Comparison of ENCODE assay signal across 8 cellular contexts in the genomic region with DNA sequence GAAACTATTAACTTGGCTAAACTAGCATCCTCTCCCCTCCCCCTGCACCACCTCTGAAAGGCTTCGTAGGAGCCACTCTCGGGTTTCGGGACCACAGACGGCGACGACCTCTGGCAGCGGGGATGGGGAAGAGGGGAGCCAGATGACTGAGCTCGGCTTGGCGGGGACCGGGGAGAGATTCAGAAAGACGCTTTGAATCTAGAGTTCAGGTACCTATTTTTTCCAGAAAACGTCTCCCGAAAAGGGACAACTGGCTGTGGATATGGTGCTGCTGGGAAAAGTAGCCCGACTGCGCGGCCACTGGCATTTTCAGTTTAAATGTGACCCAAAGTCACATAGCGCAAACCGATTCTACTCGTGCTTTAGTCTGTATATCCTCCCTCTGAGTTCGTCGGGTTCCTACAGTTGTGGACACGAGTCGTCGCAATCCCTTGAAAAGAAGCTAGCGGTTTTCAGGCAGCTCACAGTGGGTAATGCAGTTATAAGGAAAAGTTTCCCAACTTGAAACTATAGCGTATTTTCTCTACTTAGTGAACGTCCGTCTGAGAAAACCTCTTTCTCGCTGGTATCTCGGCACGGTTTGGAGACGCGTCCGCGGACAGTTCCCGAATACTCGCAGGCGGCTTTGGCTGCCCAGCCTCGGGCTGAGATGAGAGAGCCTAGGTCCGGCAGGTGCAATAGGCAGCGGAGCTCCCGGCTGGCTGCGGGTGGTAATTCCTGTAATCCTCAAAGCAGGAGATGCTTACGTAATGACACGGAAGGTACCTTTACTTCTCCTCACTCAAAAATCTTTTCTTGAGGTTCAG. TPM values are rescaled to one million over a fixed set of nuclear protein-coding genes. Genes with fewer than 3 reads are reported as not detected.
DNase-seq lines count a peak whose midpoint lies in the region; ATAC-seq and TF ChIP-seq lines count a peak whose summit lies in the region.

No MANE protein-coding gene starts in this region.

- H4K91ac ChIP-seq in trophoblast cell (ENCODE audit: low read depth, low read length) = no peak overlapping the region

- H3K4me2 ChIP-seq in KMS-11 (peak overlapping the region; percentile 74), trophoblast cell (ENCODE audit: low read length) (peak overlapping the region; percentile 99)

- peak overlapping the region; percentile 95 for H3K4me3 Mint-ChIP-seq in Calu3 (ENCODE audit: low read depth, unreplicated experiment)
- H3K4me3 Mint-ChIP-seq in activated naive CD8-positive, alpha-beta T cell = peak overlapping the region; percentile 51

- peak; percentile 25 for DNase-seq in Calu3
- DNase-seq in left ventricle myocardium inferior = peak; percentile 21
- peak; percentile 75 to 84 for DNase-seq in trophoblast cell
- no peak for DNase-seq in cortex of kidney (lab: John Stamatoyannopoulos, UW)

- H2AK5ac ChIP-seq in trophoblast cell (ENCODE audit: low read length) = no peak overlapping the region

- no peaks in the 10 kb centered on the region for H4K20me1 ChIP-seq in KMS-11 (ENCODE audit: insufficient read depth)

- H3K27me3 ChIP-seq in KMS-11 (ENCODE audit: insufficient read depth, low read depth) (no peaks in the 10 kb centered on the region), left ventricle myocardium inferior (ENCODE audit: low read depth) (peaks cover 32% of the 10 kb centered on the region), trophoblast cell (ENCODE audit: insufficient read depth, low read length) (peaks cover 22% of the 10 kb centered on the region)

- H3K27me3 Mint-ChIP-seq in Calu3 (ENCODE audit: unreplicated experiment) = peaks cover 14% of the 10 kb centered on the region
- peaks cover 54% of the 10 kb centered on the region for H3K27me3 Mint-ChIP-seq in activated naive CD8-positive, alpha-beta T cell

- H3K4me3 ChIP-seq in KMS-11 (IDR thresholded peaks at IDR 0.05; ENCODE audit: insufficient read depth, low read depth, low read length) = peak overlapping the region; percentile 86
- peak overlapping the region; percentile 90 for H3K4me3 ChIP-seq in left ventricle myocardium inferior
- H3K4me3 ChIP-seq in trophoblast cell (ENCODE audit: low read depth, low read length) = no peak overlapping the region

- H4K8ac ChIP-seq in trophoblast cell (ENCODE audit: low read depth, low read length) = no peak overlapping the region

- H2BK120ac ChIP-seq in trophoblast cell (ENCODE audit: insufficient read depth, low read length, poor library complexity) = no peak overlapping the region

- H3K18ac ChIP-seq in trophoblast cell (ENCODE audit: low read length) = no peak overlapping the region

- no peaks in the 10 kb centered on the region for H3K36me3 ChIP-seq in KMS-11 (ENCODE audit: insufficient read depth)
- no peaks in the 10 kb centered on the region for H3K36me3 ChIP-seq in left ventricle myocardium inferior
- no peaks in the 10 kb centered on the region for H3K36me3 ChIP-seq in trophoblast cell (ENCODE audit: control insufficient read depth in 1 of 2, insufficient read depth in 2 of 2, low read length in 2 of 2)

- H3K4me1 Mint-ChIP-seq in Calu3 (ENCODE audit: low read depth, unreplicated experiment) = no peaks in the 10 kb centered on the region
- H3K4me1 Mint-ChIP-seq in activated naive CD8-positive, alpha-beta T cell (ENCODE audit: low read depth) = peaks cover 20% of the 10 kb centered on the region

- no peak for ATAC-seq in GM21786 (IDR thresholded peaks at IDR 0.05; ENCODE audit: unreplicated experiment)
- ATAC-seq in HG03025 (IDR thresholded peaks at IDR 0.05; ENCODE audit: low FRiP score, unreplicated experiment) = no peak

- intact Hi-C loops in Calu3 (cut with micrococcal nuclease; ENCODE audit: unreplicated experiment) (loop anchor here (5.0 kb wide), 1 partner anchor 183 kb away; no protein-coding TSS in a partner anchor), left ventricle myocardium inferior (cut with micrococcal nuclease) (loop anchor here (5.0 kb wide), 1 partner anchor 533 kb away; no protein-coding TSS in a partner anchor)

- no peak overlapping the region for H3K23ac ChIP-seq in trophoblast cell (ENCODE audit: low read length)

- H3K79me2 ChIP-seq in KMS-11 (ENCODE audit: insufficient read depth, low read depth) = peaks cover 5% of the 10 kb centered on the region; the same call in 1 of the 2 replicates
- no peaks in the 10 kb centered on the region for H3K79me2 ChIP-seq in trophoblast cell (ENCODE audit: control insufficient read depth, insufficient read depth, low read length, poor library complexity)

- H3K9me3 Mint-ChIP-seq in Calu3 (ENCODE audit: low read depth, unreplicated experiment) = no peaks in the 10 kb centered on the region
- no peaks in the 10 kb centered on the region for H3K9me3 Mint-ChIP-seq in activated naive CD8-positive, alpha-beta T cell (ENCODE audit: low read depth)

- CTCF ChIA-PET in Calu3 (lab: Charles Lee) = interaction anchor here (0.7 to 1.8 kb wide), 3 partner anchors 60 to 356 kb away, joined by 3 to 10 read pairs (median 3); no protein-coding TSS in a partner anchor

- no CpG with 5 or more reads among the region's 45 CpGs for WGBS in trophoblast cell (ENCODE audit: extremely low coverage, insufficient coverage, insufficient read length)

- H2BK5ac ChIP-seq in trophoblast cell (ENCODE audit: low read depth, low read length, poor library complexity) = no peak overlapping the region

- H3K9me3 ChIP-seq in left ventricle myocardium inferior (replicated peaks) = no peaks in the 10 kb centered on the region
- no peaks in the 10 kb centered on the region for H3K9me3 ChIP-seq in trophoblast cell (ENCODE audit: insufficient read depth, low read depth, low read length)

- H3K36me3 Mint-ChIP-seq in Calu3 (ENCODE audit: insufficient read depth, unreplicated experiment) = peaks cover 18% of the 10 kb centered on the region
- H3K36me3 Mint-ChIP-seq in activated naive CD8-positive, alpha-beta T cell = no peaks in the 10 kb centered on the region

- BruUV-seq in Calu3 (replicated peaks; lab: Mats Ljungman, UMichigan) = TSS peak; percentile 27

- H2AFZ ChIP-seq in KMS-11 (ENCODE audit: low read depth) (peak overlapping the region; percentile 99), trophoblast cell (ENCODE audit: insufficient read depth, low read length, poor library complexity) (no peak overlapping the region)

- no peak overlapping the region for H3K27ac Mint-ChIP-seq in Calu3 (ENCODE audit: unreplicated experiment)
- H3K27ac Mint-ChIP-seq in activated naive CD8-positive, alpha-beta T cell = no peak overlapping the region

- no peaks in the 10 kb centered on the region for H3K79me1 ChIP-seq in trophoblast cell (ENCODE audit: low read length)

- peak overlapping the region; percentile 84 for H3K9ac ChIP-seq in KMS-11
- no peak overlapping the region for H3K9ac ChIP-seq in trophoblast cell (ENCODE audit: low read length)

- TF ChIP-seq CTCF in Calu3 (IDR thresholded peaks at IDR 0.05; ENCODE audit: unreplicated experiment) (no peak), KMS-11 (conservative IDR thresholded peaks at IDR 0.05; ENCODE audit: low read depth, low read length) (no peak), left ventricle myocardium inferior (IDR thresholded peaks at IDR 0.05; ENCODE audit: borderline replicate concordance) (no peak)

- H3K14ac ChIP-seq in trophoblast cell (ENCODE audit: low read length) = no peak overlapping the region

- H3K27ac ChIP-seq in KMS-11 (peak overlapping the region; percentile 78; the same call in 1 of the 2 replicates), left ventricle myocardium inferior (replicated peaks) (peak overlapping the region; percentile 87), trophoblast cell (ENCODE audit: low read depth, low read length) (no peak overlapping the region)

- H4K12ac ChIP-seq in trophoblast cell (ENCODE audit: low read depth, low read length) = no peak overlapping the region

- H3K4me1 ChIP-seq in KMS-11 (ENCODE audit: low read depth, poor library complexity, severe bottlenecking) (peaks cover 33% of the 10 kb centered on the region), left ventricle myocardium inferior (peaks cover 41% of the 10 kb centered on the region), trophoblast cell (ENCODE audit: control insufficient read depth in 1 of 2, insufficient read depth in 2 of 2, low read length in 2 of 2) (peaks cover 7% of the 10 kb centered on the region in 2 experiments)

- H3K4ac ChIP-seq in trophoblast cell (ENCODE audit: low read depth, low read length) = no peak overlapping the region

- no peak overlapping the region for H2BK12ac ChIP-seq in trophoblast cell (ENCODE audit: low read length)

RNA-seq across cellular contexts. Expression of gene PARM1, which starts 1.3 kb away (rescaled TPM):
- 4.4 and 6.5 TPM in 2 replicates for total RNA-seq in Calu3 (2022)
- total RNA-seq in left ventricle myocardium inferior = 90.7 TPM
- 1.7 and 1.8 TPM in 2 replicates for polyA plus RNA-seq in trophoblast cell (2013)

Comparison
In these comparisons a context has a peak if more than half of its experiments do, and no peak if none do; other contexts are left out.
1. RNA of gene PARM1, which starts 1.3 kb away (total RNA-seq): 90.7 TPM in left ventricle myocardium inferior (single experiment); 4.4 to 6.5 TPM in Calu3; every median in the first group is over 10 times any median in the second.